In genomic region chr18:77250926-77251729, GRCh38 we compare ENCODE assay signal across 2 cellular contexts.
TF ChIP-seq lines count a peak whose summit lies in the region.

No MANE protein-coding gene starts in this region.

TF ChIP-seq in GM23338, 12 proteins besides CTCF, POLR2A, EP300 and RAD21:
- TF ChIP-seq NANOG (IDR thresholded peaks at IDR 0.05; ENCODE audit: borderline replicate concordance) (no peak), REST (IDR thresholded peaks at IDR 0.05; ENCODE audit: unreplicated experiment) (peak; percentile 10), EZH2 (IDR thresholded peaks at IDR 0.05; ENCODE audit: low read depth, unreplicated experiment) (peak; percentile 87)

TF ChIP-seq in H1, 55 proteins besides CTCF, POLR2A, EP300 and RAD21:
- TF ChIP-seq RNF2 (IDR thresholded peaks at IDR 0.05; ENCODE audit: borderline replicate concordance, low read depth, low read length, missing control alignments, poor library complexity, severe bottlenecking) (peak; percentile 46), EZH2 (IDR thresholded peaks at IDR 0.05; ENCODE audit: low read depth, low read length, severe bottlenecking) (peak; percentile 95), KDM4A (IDR thresholded peaks at IDR 0.05; ENCODE audit: low read depth, low read length, severe bottlenecking) (peak; percentile 76), ASH2L (IDR thresholded peaks at IDR 0.05; ENCODE audit: low read length) (peak; percentile 57), USF2 (IDR thresholded peaks at IDR 0.05; ENCODE audit: low read length) (no peak), SUZ12 (IDR thresholded peaks at IDR 0.05; ENCODE audit: low read length) (peak; percentile 99), CEBPB (IDR thresholded peaks at IDR 0.05; ENCODE audit: low read depth, low read length) (peak; percentile 88), TAF1 (IDR thresholded peaks at IDR 0.05; ENCODE audit: low read depth, low read length) (no peak)
